ENCODE assay signal across 1 cellular context in genomic region chr17:29005936-29006438, GRCh38.
TF ChIP-seq lines count a peak whose summit lies in the region.

Gene SEZ6 (minus strand): TSS chr17:29006033. CDS start chr17:29005869, 164 bp downstream.

TF ChIP-seq in HepG2, 621 proteins besides CTCF, POLR2A, EP300 and RAD21 (continued from another document and continues in another):
- TF ChIP-seq CREB3 (CRISPR knock-in tag; IDR thresholded peaks at IDR 0.05) (peak; percentile 97), ZFP36L1 (CRISPR knock-in tag; IDR thresholded peaks at IDR 0.05) (0 out of 2 replicates have a peak, but pooled peaks have one; percentile 40), SP4 (CRISPR knock-in tag; IDR thresholded peaks at IDR 0.05) (no peak; the same call in 1 of the 2 replicates), HNRNPK (IDR thresholded peaks at IDR 0.05; ENCODE audit: low read depth, low read length, poor library complexity, severe bottlenecking) (no peak), ZNF18 (CRISPR knock-in tag; IDR thresholded peaks at IDR 0.05; ENCODE audit: insufficient replicate concordance) (peak; percentile 53), NFKB2 (CRISPR knock-in tag; IDR thresholded peaks at IDR 0.05; ENCODE audit: borderline replicate concordance) (peak; percentile 99; the same call in 1 of the 2 replicates), YEATS2 (CRISPR knock-in tag; IDR thresholded peaks at IDR 0.05; ENCODE audit: borderline replicate concordance) (no peak; the same call in 1 of the 2 replicates), ZNF30 (CRISPR knock-in tag; IDR thresholded peaks at IDR 0.05) (no peak), ZFAT (CRISPR knock-in tag; conservative IDR thresholded peaks at IDR 0.05) (peak; percentile 87), ZNF317 (CRISPR knock-in tag; IDR thresholded peaks at IDR 0.05) (no peak), REPIN1 (CRISPR knock-in tag; IDR thresholded peaks at IDR 0.05; ENCODE audit: borderline replicate concordance, low read depth) (peak; percentile 65; the same call in 1 of the 2 replicates), KLF15 (CRISPR knock-in tag; IDR thresholded peaks at IDR 0.05; ENCODE audit: borderline replicate concordance) (peak; percentile 73; the same call in 1 of the 2 replicates), PHB2 (IDR thresholded peaks at IDR 0.05; ENCODE audit: partially characterized antibody) (no peak), ZNF20 (CRISPR knock-in tag; IDR thresholded peaks at IDR 0.05) (no peak), ZNF124 (CRISPR knock-in tag; IDR thresholded peaks at IDR 0.05) (peak; percentile 89), ZNF17 (CRISPR knock-in tag; IDR thresholded peaks at IDR 0.05) (no peak), MIXL1 (CRISPR knock-in tag; IDR thresholded peaks at IDR 0.05) (peak; percentile 79; the same call in 1 of the 2 replicates), MNT (IDR thresholded peaks at IDR 0.05) (no peak), BCLAF1 (IDR thresholded peaks at IDR 0.05) (no peak), ZNF234 (CRISPR knock-in tag; conservative IDR thresholded peaks at IDR 0.05) (no peak), ZNF75D (CRISPR knock-in tag; IDR thresholded peaks at IDR 0.05; ENCODE audit: borderline replicate concordance) (no peak), ZNF781 (CRISPR knock-in tag; IDR thresholded peaks at IDR 0.05; ENCODE audit: borderline replicate concordance, not compliant biosample characterization) (no peak), HMG20A (CRISPR knock-in tag; IDR thresholded peaks at IDR 0.05; ENCODE audit: borderline replicate concordance) (no peak), NFE2L2 (IDR thresholded peaks at IDR 0.05; ENCODE audit: low read length) (no peak), ZNF501 (CRISPR knock-in tag; IDR thresholded peaks at IDR 0.05) (peak; percentile 72), ZNF670 (CRISPR knock-in tag; IDR thresholded peaks at IDR 0.05; ENCODE audit: borderline replicate concordance) (peak; percentile 71; the same call in 1 of the 2 replicates), ZNF460 (CRISPR knock-in tag; IDR thresholded peaks at IDR 0.05; ENCODE audit: borderline replicate concordance) (no peak), ZBTB34 (CRISPR knock-in tag; IDR thresholded peaks at IDR 0.05) (peak; percentile 46; the same call in 1 of the 2 replicates), RFX5 (IDR thresholded peaks at IDR 0.05; ENCODE audit: low read depth, low read length) (no peak), DNMT3B (CRISPR knock-in tag; conservative IDR thresholded peaks at IDR 0.05) (peak; percentile 92; the same call in 1 of the 2 replicates), ZNF230 (CRISPR knock-in tag; IDR thresholded peaks at IDR 0.05) (peak; percentile 69; the same call in 1 of the 2 replicates), ZBTB21 (CRISPR knock-in tag; IDR thresholded peaks at IDR 0.05) (peak; percentile 50; the same call in 1 of the 2 replicates), TBX2 (CRISPR knock-in tag; IDR thresholded peaks at IDR 0.05; ENCODE audit: borderline replicate concordance) (peak; percentile 83), DRAP1 (CRISPR knock-in tag; IDR thresholded peaks at IDR 0.05) (0 out of 2 replicates have a peak, but pooled peaks have one; percentile 35), ZNF691 (CRISPR knock-in tag; IDR thresholded peaks at IDR 0.05; ENCODE audit: borderline replicate concordance, low read depth) (peak; percentile 71; the same call in 1 of the 2 replicates), ADNP (CRISPR knock-in tag; IDR thresholded peaks at IDR 0.05) (no peak), DBP (CRISPR knock-in tag; IDR thresholded peaks at IDR 0.05; ENCODE audit: not compliant biosample characterization) (peak; percentile 85), ISX (CRISPR knock-in tag; conservative IDR thresholded peaks at IDR 0.05) (peak; percentile 91; the same call in 1 of the 2 replicates), ZMYM3 (CRISPR knock-in tag; IDR thresholded peaks at IDR 0.05) (0 out of 2 replicates have a peak, but pooled peaks have one; percentile 25), ZNF570 (CRISPR knock-in tag; IDR thresholded peaks at IDR 0.05; ENCODE audit: borderline replicate concordance) (no peak), POGZ (CRISPR knock-in tag; IDR thresholded peaks at IDR 0.05) (no peak), TOE1 (CRISPR knock-in tag; IDR thresholded peaks at IDR 0.05) (peak; percentile 70; the same call in 1 of the 2 replicates), DMAP1 (CRISPR knock-in tag; IDR thresholded peaks at IDR 0.05) (no peak), TFDP1 (CRISPR knock-in tag; IDR thresholded peaks at IDR 0.05; ENCODE audit: borderline replicate concordance) (peak; percentile 53; the same call in 1 of the 2 replicates), ATF6 (CRISPR knock-in tag; conservative IDR thresholded peaks at IDR 0.05) (peak; percentile 97), ZNF280B (CRISPR knock-in tag; IDR thresholded peaks at IDR 0.05; ENCODE audit: borderline replicate concordance) (no peak), KDM2A (CRISPR knock-in tag; IDR thresholded peaks at IDR 0.05; ENCODE audit: borderline replicate concordance, low read depth) (peak; percentile 93), SAP130 (CRISPR knock-in tag; IDR thresholded peaks at IDR 0.05; ENCODE audit: low read depth) (peak; percentile 94), HDAC1 (CRISPR knock-in tag; IDR thresholded peaks at IDR 0.05) (peak; percentile 68)
